ENCODE assay signal across 11 cellular contexts in the genomic region with DNA sequence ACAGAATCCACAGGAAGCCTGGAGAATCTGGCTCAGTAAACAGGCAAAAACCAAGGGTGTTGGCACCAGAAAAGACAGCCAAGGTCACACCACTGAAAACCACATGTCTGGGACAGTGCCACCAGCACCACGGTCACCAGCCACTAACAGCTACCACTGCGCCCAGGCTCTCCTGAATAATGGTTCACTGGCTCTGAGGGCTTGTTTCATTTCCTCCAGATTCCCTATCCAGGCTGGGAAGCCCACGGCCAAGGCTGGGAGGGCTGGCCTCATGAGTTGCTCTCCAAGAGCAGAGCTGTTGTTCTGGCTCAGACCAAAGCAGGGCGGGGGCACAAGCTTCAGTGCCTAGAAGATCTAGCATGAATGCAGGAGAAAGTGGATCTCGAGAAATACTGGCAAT. TPM values are rescaled to one million over a fixed set of nuclear protein-coding genes. Genes with fewer than 3 reads are reported as not detected.
DNase-seq lines count a peak whose midpoint lies in the region; ATAC-seq, FAIRE-seq and TF ChIP-seq lines count a peak whose summit lies in the region.
"Had no signal": no experiment of that assay in that cellular context is flagged by ENCODE, and none has a peak within 500 bp of the region (broad histone marks: within the 10 kb centered on the region; RNA-seq: fewer than 3 reads in every experiment).

No MANE protein-coding gene starts in this region.

- no peaks in the 10 kb centered on the region for H3K79me2 ChIP-seq in astrocyte (ENCODE audit: insufficient read depth, low read length)

- H3K4me1 Mint-ChIP-seq in activated naive CD4-positive, alpha-beta T cell treated with anti-CD3 and anti-CD28 coated beads, Interleukin-2, amount 50 U/mL, for 24 hours: peaks cover 24% of the 10 kb centered on the region
- H3K4me1 Mint-ChIP-seq in astrocyte (ENCODE audit: low read depth, unreplicated experiment): peaks cover 60% of the 10 kb centered on the region

- ATAC-seq in activated naive CD4-positive, alpha-beta T cell treated with anti-CD3 and anti-CD28 coated beads, Interleukin-2, amount 50 U/mL, for 72 hours: no peak
- ATAC-seq in aorta (ENCODE audit: low FRiP score): peak; percentile 74
- no peak for ATAC-seq in GM21723 (IDR thresholded peaks at IDR 0.05; ENCODE audit: unreplicated experiment)
- ATAC-seq in GM19463 (IDR thresholded peaks at IDR 0.05; ENCODE audit: unreplicated experiment): no peak
- no peak for ATAC-seq in HG03175 (IDR thresholded peaks at IDR 0.05; ENCODE audit: unreplicated experiment)

- H3K4me2 ChIP-seq in astrocyte (ENCODE audit: low read length): peak overlapping the region; percentile 41

- DNase-seq in activated naive CD4-positive, alpha-beta T cell treated with anti-CD3 and anti-CD28 coated beads, Interleukin-2, amount 50 U/mL, for 72 hours (ENCODE audit: low spot score in 2 of 2): no peak
- DNase-seq in astrocyte (ENCODE audit: low read depth) (peak; percentile 46), left kidney (ENCODE audit: low read depth, low spot score) (peak; percentile 63), aorta (peak; percentile 78)
- DNase-seq: CD4-positive, alpha-beta T cell; erythroblast; upper lobe of left lung had no signal

- H3K27ac Mint-ChIP-seq in activated naive CD4-positive, alpha-beta T cell treated with anti-CD3 and anti-CD28 coated beads, Interleukin-2, amount 50 U/mL, for 24 hours: peak overlapping the region; percentile 19
- H3K27ac Mint-ChIP-seq in activated naive CD4-positive, alpha-beta T cell treated with anti-CD3 and anti-CD28 coated beads, Interleukin-2, amount 50 U/mL, for 72 hours: no peak overlapping the region
- H3K27ac Mint-ChIP-seq in astrocyte (ENCODE audit: unreplicated experiment): no peak overlapping the region
- H3K27ac Mint-ChIP-seq: CD4-positive, alpha-beta T cell had no signal

- H2AFZ ChIP-seq in astrocyte (ENCODE audit: low read depth, low read length): no peak overlapping the region

- no peaks in the 10 kb centered on the region for H4K20me1 ChIP-seq in astrocyte (ENCODE audit: insufficient read depth, low read length)

- H3K9me3 ChIP-seq in astrocyte (ENCODE audit: insufficient read depth, low read depth, low read length): no peaks in the 10 kb centered on the region
- no peaks in the 10 kb centered on the region for H3K9me3 ChIP-seq in aorta (ENCODE audit: control insufficient read depth, low read length)
- H3K9me3 ChIP-seq: upper lobe of left lung had no signal

- H3K36me3 Mint-ChIP-seq in activated naive CD4-positive, alpha-beta T cell treated with anti-CD3 and anti-CD28 coated beads, Interleukin-2, amount 50 U/mL, for 24 hours: no peaks in the 10 kb centered on the region
- no peaks in the 10 kb centered on the region for H3K36me3 Mint-ChIP-seq in activated naive CD4-positive, alpha-beta T cell treated with anti-CD3 and anti-CD28 coated beads, Interleukin-2, amount 50 U/mL, for 72 hours
- no peaks in the 10 kb centered on the region for H3K36me3 Mint-ChIP-seq in astrocyte (ENCODE audit: low read depth, unreplicated experiment)

- peak overlapping the region; percentile 28 for H3K9ac ChIP-seq in astrocyte (ENCODE audit: low read length)

- intact Hi-C loops in aorta (cut with DNase I): no loop called here

- no peak for TF ChIP-seq CTCF in astrocyte (IDR thresholded peaks at IDR 0.05; ENCODE audit: insufficient read depth, low read depth, low read length)

- H3K9me3 Mint-ChIP-seq in activated naive CD4-positive, alpha-beta T cell treated with anti-CD3 and anti-CD28 coated beads, Interleukin-2, amount 50 U/mL, for 24 hours: no peaks in the 10 kb centered on the region
- peaks cover 0 to 9% of the 10 kb centered on the region in 2 donors for H3K9me3 Mint-ChIP-seq in activated naive CD4-positive, alpha-beta T cell treated with anti-CD3 and anti-CD28 coated beads, Interleukin-2, amount 50 U/mL, for 72 hours
- peaks cover 4% of the 10 kb centered on the region for H3K9me3 Mint-ChIP-seq in astrocyte (ENCODE audit: unreplicated experiment)
- H3K9me3 Mint-ChIP-seq: CD4-positive, alpha-beta T cell had no signal

- H3K36me3 ChIP-seq in astrocyte (ENCODE audit: insufficient read depth, low read length) (no peaks in the 10 kb centered on the region), aorta (ENCODE audit: control insufficient read depth in 1 of 2, insufficient read depth in 2 of 2, low read length in 1 of 2) (no peaks in the 10 kb centered on the region)
- H3K36me3 ChIP-seq: upper lobe of left lung had no signal

- H3K4me3 ChIP-seq in astrocyte (ENCODE audit: insufficient read depth, low read depth, low read length): no peak overlapping the region
- no peak overlapping the region for H3K4me3 ChIP-seq in aorta (ENCODE audit: low read length in 2 of 2)
- H3K4me3 ChIP-seq: upper lobe of left lung had no signal

- 6% methylated on average over 5 of the region's 5 CpGs for WGBS in aorta, 2 donors

- FAIRE-seq in astrocyte (lab: Jason Lieb, UNC): no peak

- peaks cover 48% of the 10 kb centered on the region for H3K4me1 ChIP-seq in astrocyte (ENCODE audit: insufficient read depth, low read length)
- H3K4me1 ChIP-seq in aorta (ENCODE audit: control insufficient read depth in 1 of 2, insufficient read depth in 2 of 2, low read length in 2 of 2): peaks cover 0 to 2% of the 10 kb centered on the region in 2 donors

- H3K4me3 Mint-ChIP-seq in activated naive CD4-positive, alpha-beta T cell treated with anti-CD3 and anti-CD28 coated beads, Interleukin-2, amount 50 U/mL, for 24 hours: no peak overlapping the region
- no peak overlapping the region for H3K4me3 Mint-ChIP-seq in astrocyte (ENCODE audit: unreplicated experiment)
- H3K4me3 Mint-ChIP-seq: CD4-positive, alpha-beta T cell had no signal

- H3K27me3 ChIP-seq in astrocyte (ENCODE audit: insufficient read depth, low read length) (no peaks in the 10 kb centered on the region), aorta (ENCODE audit: control insufficient read depth in 1 of 2, insufficient read depth in 2 of 2, low read length in 1 of 2) (no peaks in the 10 kb centered on the region)
- H3K27me3 ChIP-seq: upper lobe of left lung had no signal

- H3K27ac ChIP-seq in astrocyte (ENCODE audit: low read depth, low read length) (peak overlapping the region; percentile 6), aorta (ENCODE audit: low read depth in 1 of 2, low read length in 2 of 2) (no peak overlapping the region)
- H3K27ac ChIP-seq: upper lobe of left lung had no signal

- no peaks in the 10 kb centered on the region for H3K27me3 Mint-ChIP-seq in activated naive CD4-positive, alpha-beta T cell treated with anti-CD3 and anti-CD28 coated beads, Interleukin-2, amount 50 U/mL, for 24 hours
- peaks cover under 1% of the 10 kb centered on the region for H3K27me3 Mint-ChIP-seq in astrocyte (ENCODE audit: low read depth, unreplicated experiment)
- H3K27me3 Mint-ChIP-seq: CD4-positive, alpha-beta T cell had no signal

RNA-seq across cellular contexts. Expression of a gene that starts 54.5 kb away (rescaled TPM):
- total RNA-seq in activated naive CD4-positive, alpha-beta T cell treated with anti-CD3 and anti-CD28 coated beads, Interleukin-2, amount 50 U/mL, for 72 hours: 10 to 100 TPM; 15.9 to 20.3 TPM
- total RNA-seq in astrocyte (157 and 213 TPM in 2 replicates), aorta (10 to 100 TPM; 31.9 to 75.0 TPM)
- polyA plus RNA-seq in aorta: 10 to 100 TPM in 1 of 2 donors, 1 to 10 TPM in 1; 3.8 to 13.2 TPM

Comparison
In these comparisons a context has a peak if more than half of its experiments do, and no peak if none do; other contexts are left out.
1. DNase-seq: peak in astrocyte (single experiment), left kidney (single experiment) and aorta (2 of 2); none in activated naive CD4-positive, alpha-beta T cell treated with anti-CD3 and anti-CD28 coated beads, Interleukin-2, amount 50 U/mL, for 72 hours (0 of 2).